In the genomic region with DNA sequence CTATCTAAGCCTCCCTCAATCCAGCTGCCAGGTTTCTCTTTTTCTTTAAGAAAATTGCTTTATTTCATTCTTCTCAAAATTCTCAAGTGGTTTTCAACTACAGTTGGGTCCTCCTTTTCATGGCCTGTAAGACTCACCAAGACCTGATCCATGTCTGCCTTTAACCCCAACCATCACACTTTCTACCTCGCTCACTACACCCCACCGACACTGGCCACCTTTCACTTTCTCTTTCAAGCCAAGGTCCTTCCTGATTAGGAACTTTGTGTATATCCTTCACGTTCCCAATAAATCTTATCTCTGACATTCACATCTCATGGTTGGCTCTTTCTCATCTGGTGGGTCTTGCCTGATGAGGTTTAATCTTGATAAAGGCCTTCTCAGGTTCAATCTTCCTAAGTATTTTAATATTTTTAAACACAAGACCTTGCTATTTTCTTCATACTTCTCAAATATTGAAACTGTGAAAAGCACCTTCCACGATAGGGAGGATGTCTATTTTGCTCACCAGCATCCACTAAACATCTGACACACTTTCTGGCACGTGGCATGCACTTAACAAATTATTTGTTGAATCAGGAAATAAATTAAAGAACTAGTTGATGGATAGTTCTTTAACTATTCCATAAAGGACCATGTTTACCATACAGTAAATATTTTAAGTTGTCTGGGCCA, we compare ENCODE assay signal across 9 cellular contexts.
DNase-seq lines count a peak whose midpoint lies in the region; ATAC-seq, FAIRE-seq and TF ChIP-seq lines count a peak whose summit lies in the region.
"Had no signal": no experiment of that assay in that cellular context is flagged by ENCODE, and none has a peak within 500 bp of the region (broad histone marks: within the 10 kb centered on the region; RNA-seq: fewer than 3 reads in every experiment).

No MANE protein-coding gene starts in this region.

- DNase-seq in GM18507 (ENCODE audit: extremely low spot score, insufficient read length, low read depth) (peak; percentile 12), H4 (ENCODE audit: low spot score) (no peak), BE2C (no peak), erythroblast (lab: John Stamatoyannopoulos, UW) (no peak)
- DNase-seq in activated naive CD8-positive, alpha-beta T cell treated with anti-CD3 and anti-CD28 coated beads for 36 hours = peak; percentile 1
- DNase-seq: stimulated activated CD4-positive, alpha-beta T cell treated with anti-CD3 and anti-CD28 coated beads, Interleukin-15, amount 100 ng/mL, for 24 hours had no signal

- FAIRE-seq in GM18507 (lab: Jason Lieb, UNC) = peak; percentile 54

- ATAC-seq in GM21367 (IDR thresholded peaks at IDR 0.05; ENCODE audit: unreplicated experiment) (peak; percentile 91), HG03139 (IDR thresholded peaks at IDR 0.05; ENCODE audit: unreplicated experiment) (peak; percentile 96), gastroesophageal sphincter (no peak)

- TF ChIP-seq CTCF in BE2C (IDR thresholded peaks at IDR 0.05; ENCODE audit: low read depth, low read length) (no peak), gastroesophageal sphincter (IDR thresholded peaks at IDR 0.05) (no peak)

- no peaks in the 10 kb centered on the region for H3K9me3 ChIP-seq in BE2C
- H3K9me3 ChIP-seq in gastroesophageal sphincter = no peaks in the 10 kb centered on the region

- no peak overlapping the region for H3K4me3 ChIP-seq in BE2C (ENCODE audit: low read depth, low read length)
- no peak overlapping the region for H3K4me3 ChIP-seq in gastroesophageal sphincter

- H3K4me1 Mint-ChIP-seq in activated naive CD8-positive, alpha-beta T cell treated with anti-CD3 and anti-CD28 coated beads for 36 hours = peaks cover 4% of the 10 kb centered on the region

- H3K9me3 Mint-ChIP-seq in activated naive CD8-positive, alpha-beta T cell treated with anti-CD3 and anti-CD28 coated beads for 36 hours = no peaks in the 10 kb centered on the region

- H3K27me3 Mint-ChIP-seq in activated naive CD8-positive, alpha-beta T cell treated with anti-CD3 and anti-CD28 coated beads for 36 hours = peaks cover 6% of the 10 kb centered on the region

- WGBS in gastroesophageal sphincter (ENCODE audit: low coverage in 1 of 2), 2 donors = 55 to 70% methylated on average over 3 to 5 of the region's 5 CpGs

- H3K27me3 ChIP-seq in BE2C (no peaks in the 10 kb centered on the region), gastroesophageal sphincter (no peaks in the 10 kb centered on the region)

- TF ChIP-seq EP300 in gastroesophageal sphincter (IDR thresholded peaks at IDR 0.05) = no peak

- TF ChIP-seq POLR2A in erythroblast (IDR thresholded peaks at IDR 0.05; ENCODE audit: low read length) (no peak), gastroesophageal sphincter (IDR thresholded peaks at IDR 0.05) (no peak)

- H3K4me3 Mint-ChIP-seq in activated naive CD8-positive, alpha-beta T cell treated with anti-CD3 and anti-CD28 coated beads for 36 hours = peak overlapping the region; percentile 37

- H3K4me1 ChIP-seq in BE2C (no peaks in the 10 kb centered on the region), gastroesophageal sphincter (no peaks in the 10 kb centered on the region)

- H3K27ac ChIP-seq in gastroesophageal sphincter = no peak overlapping the region

- H3K27ac Mint-ChIP-seq in activated naive CD8-positive, alpha-beta T cell treated with anti-CD3 and anti-CD28 coated beads for 36 hours = peak overlapping the region; percentile 34

- H3K36me3 ChIP-seq in BE2C = no peaks in the 10 kb centered on the region
- H3K36me3 ChIP-seq in gastroesophageal sphincter = no peaks in the 10 kb centered on the region

- H3K36me3 Mint-ChIP-seq in activated naive CD8-positive, alpha-beta T cell treated with anti-CD3 and anti-CD28 coated beads for 36 hours = no peaks in the 10 kb centered on the region

Comparison
In these comparisons a context has a peak if more than half of its experiments do, and no peak if none do; other contexts are left out.
1. DNase-seq: peak in GM18507 (single experiment) and activated naive CD8-positive, alpha-beta T cell treated with anti-CD3 and anti-CD28 coated beads for 36 hours (single experiment); none in H4 (single experiment), BE2C (single experiment) and erythroblast (0 of 2).